In the genomic region with DNA sequence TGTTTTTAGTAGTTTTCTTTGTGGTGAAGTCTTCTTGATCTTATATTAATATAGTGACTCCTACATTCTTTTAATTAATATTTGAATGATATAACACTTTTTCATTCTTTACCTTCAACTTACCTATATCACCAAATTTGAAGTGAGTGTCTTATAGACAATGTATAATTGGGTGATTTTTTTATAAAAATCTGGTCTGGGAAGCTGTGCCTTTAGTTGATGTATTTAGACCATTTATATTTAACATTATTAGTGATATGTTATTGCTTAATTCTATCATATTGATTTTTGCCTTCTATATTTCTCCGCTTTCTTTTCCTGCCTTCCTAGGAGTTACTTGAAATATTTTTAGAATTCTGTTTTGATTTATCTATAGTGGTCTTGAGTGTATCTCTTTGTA, we compare ENCODE assay signal across 5 cellular contexts.
"Had no signal": no experiment of that assay in that cellular context is flagged by ENCODE, and none has a peak within 500 bp of the region (broad histone marks: within the 10 kb centered on the region; RNA-seq: fewer than 3 reads in every experiment).

No MANE protein-coding gene starts in this region.

- DNase-seq: IMR-90, KBM-7 had no signal

- FAIRE-seq: HepG2, HTR-8/SVneo had no signal

- H3K27ac ChIP-seq: HL-60 had no signal

- ATAC-seq: HepG2 had no signal
